34 cellular contexts compared by ENCODE assay signal in the genomic region with DNA sequence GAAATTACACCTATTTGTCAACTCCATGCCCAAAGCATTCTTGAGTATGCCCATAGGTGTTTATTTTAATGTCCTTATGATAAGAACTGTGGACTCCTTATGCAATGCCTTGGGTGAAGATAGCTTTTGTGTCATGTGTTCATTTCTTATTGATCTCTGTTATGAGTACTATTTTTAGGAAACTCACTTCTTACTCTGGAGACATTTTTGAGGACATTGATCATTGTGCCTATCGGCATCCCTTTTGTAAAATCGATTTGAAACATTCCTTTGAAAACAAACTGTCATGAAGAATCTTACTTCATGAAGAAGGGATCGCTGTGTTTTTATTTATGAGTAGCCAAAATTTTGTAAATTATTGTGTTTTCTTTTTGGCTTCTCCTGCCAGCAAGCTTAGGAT.
"Had no signal": no experiment of that assay in that cellular context is flagged by ENCODE, and none has a peak within 500 bp of the region (broad histone marks: within the 10 kb centered on the region; RNA-seq: fewer than 3 reads in every experiment).

No MANE protein-coding gene starts in this region.

- H3K9me3 ChIP-seq: MG63 had no signal

- H3K36me3 ChIP-seq: MG63 had no signal

- DNase-seq: Karpas-422, Kasumi-1, MG63, MM.1S, MV-4-11, NCI-H1048, NCI-H1092, NCI-H1092 treated with DMSO at 0.1 percent for 48 hours, NCI-H1105, NCI-H1105 treated with DMSO at 0.1 percent for 48 hours, NCI-H1417, NCI-H1417 treated with DMSO at 0.1 percent for 48 hours, NCI-H1436, NCI-H1436 treated with DMSO at 0.1 percent for 48 hours, NCI-H146, NCI-H1694, NCI-H1694 treated with DMSO at 0.1 percent for 48 hours, NCI-H187, NCI-H187 treated with DMSO at 0.1 percent for 48 hours, NCI-H1930, NCI-H2029, NCI-H2029 treated with DMSO at 0.1 percent for 48 hours, NCI-H2081, NCI-H2081 treated with DMSO at 0.1 percent for 48 hours, NCI-H2107, NCI-H2171, NCI-H2171 treated with DMSO at 0.1 percent for 48 hours, NCI-H2227 treated with DMSO at 0.1 percent for 48 hours, NCI-H226, NCI-H345, NCI-H446, NCI-H446 treated with DMSO at 0.1 percent for 48 hours, NCI-H510A, NCI-H510A treated with DMSO at 0.1 percent for 48 hours had no signal

- H3K4me3 ChIP-seq: MG63 had no signal

- H3K27me3 ChIP-seq: MG63 had no signal
